Comparison of ENCODE assay signal across 12 cellular contexts in the genomic region with DNA sequence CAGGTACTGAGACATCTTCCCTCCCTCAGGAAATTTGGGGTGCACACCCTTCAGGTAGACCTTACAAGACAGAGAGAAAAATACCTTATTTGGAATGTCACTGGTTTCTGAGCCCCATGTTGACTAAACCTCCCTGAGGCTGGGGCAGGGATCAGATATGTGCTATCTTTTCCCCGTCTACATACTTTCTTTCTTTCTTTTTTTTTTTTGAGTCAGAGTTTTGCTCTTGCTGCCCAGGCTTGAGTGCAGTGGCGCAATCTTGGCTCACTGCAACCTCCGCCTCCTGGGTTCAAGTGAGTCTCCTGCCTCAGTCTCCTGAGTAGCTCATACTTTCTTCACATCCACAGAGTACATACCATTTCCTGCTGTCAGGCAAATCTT. TPM values are rescaled to one million over a fixed set of nuclear protein-coding genes. Genes with fewer than 3 reads are reported as not detected.
DNase-seq lines count a peak whose midpoint lies in the region; ATAC-seq and TF ChIP-seq lines count a peak whose summit lies in the region.
"Had no signal": no experiment of that assay in that cellular context is flagged by ENCODE, and none has a peak within 500 bp of the region (broad histone marks: within the 10 kb centered on the region; RNA-seq: fewer than 3 reads in every experiment).

No MANE protein-coding gene starts in this region.

- H3K27ac ChIP-seq in heart right ventricle = peak overlapping the region; percentile 73 to 97 (median 96)

- H3K27ac Mint-ChIP-seq in activated T-helper 1 cell treated with anti-CD3 and anti-CD28 coated beads, Interleukin-12 subunit alpha, Interleukin-12 subunit beta, Interleukin-2, Interleukin-4 antibody, amounts not matched to agents 30 ng/mL and 10 ng/mL and 1 ng/mL, durations not matched to agents 14 hours and 24 hours and 36 hours = no peak overlapping the region
- H3K27ac Mint-ChIP-seq in type B pancreatic cell = peak overlapping the region; percentile 86

- H3K4me3 Mint-ChIP-seq in activated T-helper 1 cell treated with anti-CD3 and anti-CD28 coated beads, Interleukin-12 subunit alpha, Interleukin-12 subunit beta, Interleukin-2, Interleukin-4 antibody, amounts not matched to agents 30 ng/mL and 10 ng/mL and 1 ng/mL, durations not matched to agents 14 hours and 24 hours and 36 hours = peak overlapping the region; percentile 87
- H3K4me3 Mint-ChIP-seq in type B pancreatic cell = peak overlapping the region; percentile 90

- H3K27me3 Mint-ChIP-seq in activated T-helper 1 cell treated with anti-CD3 and anti-CD28 coated beads, Interleukin-12 subunit alpha, Interleukin-12 subunit beta, Interleukin-2, Interleukin-4 antibody, amounts not matched to agents 30 ng/mL and 10 ng/mL and 1 ng/mL, durations not matched to agents 14 hours and 24 hours and 36 hours (ENCODE audit: insufficient read depth) = peaks cover 3% of the 10 kb centered on the region
- peaks cover 3% of the 10 kb centered on the region for H3K27me3 Mint-ChIP-seq in type B pancreatic cell

- peaks cover 6 to 71% (median 43%) of the 10 kb centered on the region in 9 donors for H3K4me1 ChIP-seq in heart right ventricle

- peaks cover 35% of the 10 kb centered on the region for H3K4me1 Mint-ChIP-seq in activated T-helper 1 cell treated with anti-CD3 and anti-CD28 coated beads, Interleukin-12 subunit alpha, Interleukin-12 subunit beta, Interleukin-2, Interleukin-4 antibody, amounts not matched to agents 30 ng/mL and 10 ng/mL and 1 ng/mL, durations not matched to agents 14 hours and 24 hours and 36 hours (ENCODE audit: low read depth)
- H3K4me1 Mint-ChIP-seq in type B pancreatic cell (ENCODE audit: unreplicated experiment) = peaks cover 18% of the 10 kb centered on the region

- H3K27me3 ChIP-seq in heart right ventricle = no peaks in the 10 kb centered on the region
- H3K27me3 ChIP-seq: tibial nerve had no signal

- peak overlapping the region in 6 of 10 donors; percentile 75 to 97 (median 92) for H3K4me3 ChIP-seq in heart right ventricle
- H3K4me3 ChIP-seq: tibial nerve had no signal

- peaks cover 14% of the 10 kb centered on the region for H3K36me3 Mint-ChIP-seq in activated T-helper 1 cell treated with anti-CD3 and anti-CD28 coated beads, Interleukin-12 subunit alpha, Interleukin-12 subunit beta, Interleukin-2, Interleukin-4 antibody, amounts not matched to agents 30 ng/mL and 10 ng/mL and 1 ng/mL, durations not matched to agents 14 hours and 24 hours and 36 hours (ENCODE audit: low read depth)
- peaks cover 4% of the 10 kb centered on the region for H3K36me3 Mint-ChIP-seq in type B pancreatic cell

- 75 to 80% methylated on average over 3 of the region's 3 CpGs for WGBS in heart right ventricle, 2 donors

- no peaks in the 10 kb centered on the region for H3K9me3 Mint-ChIP-seq in activated T-helper 1 cell treated with anti-CD3 and anti-CD28 coated beads, Interleukin-12 subunit alpha, Interleukin-12 subunit beta, Interleukin-2, Interleukin-4 antibody, amounts not matched to agents 30 ng/mL and 10 ng/mL and 1 ng/mL, durations not matched to agents 14 hours and 24 hours and 36 hours
- H3K9me3 Mint-ChIP-seq in type B pancreatic cell = no peaks in the 10 kb centered on the region

- intact Hi-C loops in heart right ventricle (cut with DNase I) = loop anchor here in 4 of 10 donors (5.0 kb wide), 1 partner anchor 38 kb away; the partner anchor contains the start of gene KLHL12 (in 4 of the 4)
- intact Hi-C loops in left cardiac atrium (cut with DNase I) = no loop called here
- intact Hi-C loops in activated T-helper 1 cell treated with anti-CD3 and anti-CD28 coated beads, Interleukin-12 subunit alpha, Interleukin-12 subunit beta, Interleukin-2, Interleukin-4 antibody, amounts not matched to agents 30 ng/mL and 10 ng/mL and 1 ng/mL, durations not matched to agents 14 hours and 24 hours and 36 hours (cut with micrococcal nuclease) = no loop called here

- ATAC-seq in heart right ventricle (no peak), left cardiac atrium (no peak)
- ATAC-seq: left colon had no signal

- H3K36me3 ChIP-seq in heart right ventricle = peaks cover 0 to 46% (median 19%) of the 10 kb centered on the region in 9 donors

- TF ChIP-seq CTCF in heart right ventricle (IDR thresholded peaks at IDR 0.05) (no peak), type B pancreatic cell (conservative IDR thresholded peaks at IDR 0.05) (no peak), GM20000 (IDR thresholded peaks at IDR 0.05; ENCODE audit: extremely low read depth, missing control alignments) (no peak)

- no peaks in the 10 kb centered on the region for H3K9me3 ChIP-seq in heart right ventricle
- H3K9me3 ChIP-seq: tibial nerve had no signal

- DNase-seq in heart right ventricle = no peak
- DNase-seq in left cardiac atrium = no peak
- no peak for DNase-seq in activated T-helper 1 cell treated with anti-CD3 and anti-CD28 coated beads, Interleukin-12 subunit alpha, Interleukin-12 subunit beta, Interleukin-2, Interleukin-4 antibody, amounts not matched to agents 30 ng/mL and 10 ng/mL and 1 ng/mL, durations not matched to agents 14 hours and 24 hours and 36 hours (ENCODE audit: low spot score)
- DNase-seq in iris pigment epithelial cell (ENCODE audit: low read depth) = peak; percentile 21
- no peak for DNase-seq in type B pancreatic cell (ENCODE audit: extremely low spot score, unreplicated experiment)
- DNase-seq in hippocampal formation (lab: John Stamatoyannopoulos, UW) = no peak
- DNase-seq in NCI-H1048 (lab: John Stamatoyannopoulos, UW) = no peak
- no peak for DNase-seq in GM20000 (ENCODE audit: low spot score)
- DNase-seq: AML-193, GF-D8, left colon had no signal

RNA-seq across cellular contexts. Expression of gene CYB5R1, which starts 1.6 kb away (rescaled TPM):
- total RNA-seq in heart right ventricle (100 to 1,000 TPM in 9 of 10 donors, 10 to 100 TPM in 1; 93.2 to 333 (median 223) TPM), left cardiac atrium (100 to 1,000 TPM in 1 of 2 donors, 10 to 100 TPM in 1; 69.9 to 100 TPM), type B pancreatic cell (ENCODE audit: low replicate concordance) (55.2 and 56.8 TPM in 2 replicates)
- polyA plus RNA-seq in heart right ventricle = 100 to 1,000 TPM; 119 to 263 TPM
- 21.5 and 21.7 TPM in 2 replicates for total RNA-seq in activated T-helper 1 cell treated with anti-CD3 and anti-CD28 coated beads, Interleukin-12 subunit alpha, Interleukin-12 subunit beta, Interleukin-2, Interleukin-4 antibody, amounts not matched to agents 30 ng/mL and 10 ng/mL and 1 ng/mL, durations not matched to agents 14 hours and 24 hours and 36 hours

RNA-seq across cellular contexts. Expression of gene ADIPOR1, which starts 7.3 kb away (rescaled TPM):
- total RNA-seq in heart right ventricle (100 to 1,000 TPM in 3 of 10 donors, 10 to 100 TPM in 7; 79.7 to 117 (median 95.0) TPM), left cardiac atrium (10 to 100 TPM; 82.3 to 98.4 TPM), type B pancreatic cell (ENCODE audit: low replicate concordance) (52.4 and 71.3 TPM in 2 replicates)
- polyA plus RNA-seq in heart right ventricle = 100 to 1,000 TPM in 1 of 2 donors, 10 to 100 TPM in 1; 56.3 to 116 TPM
- 88.7 and 93.3 TPM in 2 replicates for total RNA-seq in activated T-helper 1 cell treated with anti-CD3 and anti-CD28 coated beads, Interleukin-12 subunit alpha, Interleukin-12 subunit beta, Interleukin-2, Interleukin-4 antibody, amounts not matched to agents 30 ng/mL and 10 ng/mL and 1 ng/mL, durations not matched to agents 14 hours and 24 hours and 36 hours

RNA-seq across cellular contexts. Expression of gene KLHL12, which starts 38.4 kb away (rescaled TPM):
- total RNA-seq in heart right ventricle (10 to 100 TPM; 15.1 to 31.5 (median 22.7) TPM), left cardiac atrium (10 to 100 TPM; 18.0 to 20.1 TPM), type B pancreatic cell (ENCODE audit: low replicate concordance) (24.4 and 33.8 TPM in 2 replicates)
- polyA plus RNA-seq in heart right ventricle = 10 to 100 TPM in 1 of 2 donors, 1 to 10 TPM in 1; 9.8 to 10.6 TPM
- total RNA-seq in activated T-helper 1 cell treated with anti-CD3 and anti-CD28 coated beads, Interleukin-12 subunit alpha, Interleukin-12 subunit beta, Interleukin-2, Interleukin-4 antibody, amounts not matched to agents 30 ng/mL and 10 ng/mL and 1 ng/mL, durations not matched to agents 14 hours and 24 hours and 36 hours = 24.9 and 25.5 TPM in 2 replicates

RNA-seq across cellular contexts. Expression of gene TMEM183A, which starts 41.7 kb away (rescaled TPM):
- total RNA-seq in heart right ventricle (10 to 100 TPM; 18.2 to 34.2 (median 21.1) TPM), left cardiac atrium (10 to 100 TPM; 25.1 to 31.8 TPM), type B pancreatic cell (ENCODE audit: low replicate concordance) (75.8 and 88.2 TPM in 2 replicates)
- 10 to 100 TPM; 11.5 to 38.1 TPM for polyA plus RNA-seq in heart right ventricle
- total RNA-seq in activated T-helper 1 cell treated with anti-CD3 and anti-CD28 coated beads, Interleukin-12 subunit alpha, Interleukin-12 subunit beta, Interleukin-2, Interleukin-4 antibody, amounts not matched to agents 30 ng/mL and 10 ng/mL and 1 ng/mL, durations not matched to agents 14 hours and 24 hours and 36 hours = 69.9 and 83.6 TPM in 2 replicates
